Comparison of ENCODE assay signal across 12 cellular contexts in genomic region chr7:149202831-149203231, GRCh38. TPM values are rescaled to one million over a fixed set of nuclear protein-coding genes. Genes with fewer than 3 reads are reported as not detected.
DNase-seq lines count a peak whose midpoint lies in the region; ATAC-seq, FAIRE-seq and TF ChIP-seq lines count a peak whose summit lies in the region.
"Had no signal": no experiment of that assay in that cellular context is flagged by ENCODE, and none has a peak within 500 bp of the region (broad histone marks: within the 10 kb centered on the region; RNA-seq: fewer than 3 reads in every experiment).

No MANE protein-coding gene starts in this region.

- H3K27ac ChIP-seq in CD4-positive, alpha-beta T cell (ENCODE audit: low read depth, low read length) = no peak overlapping the region
- H3K27ac ChIP-seq in GM23248 (peak overlapping the region; percentile 72), astrocyte (ENCODE audit: low read depth, low read length) (no peak overlapping the region)
- H3K27ac ChIP-seq: WERI-Rb-1 had no signal

- H3K27me3 Mint-ChIP-seq in CD4-positive, alpha-beta T cell = no peaks in the 10 kb centered on the region
- H3K27me3 Mint-ChIP-seq in astrocyte (ENCODE audit: low read depth, unreplicated experiment) = no peaks in the 10 kb centered on the region
- no peaks in the 10 kb centered on the region for H3K27me3 Mint-ChIP-seq in nephron progenitor cell (ENCODE audit: low read depth, poor library complexity)
- H3K27me3 Mint-ChIP-seq: activated naive CD8-positive, alpha-beta T cell had no signal

- FAIRE-seq in astrocyte (lab: Jason Lieb, UNC) = no peak
- FAIRE-seq: G401.6 had no signal

- H3K4me3 ChIP-seq in GM23248 (no peak overlapping the region), astrocyte (ENCODE audit: insufficient read depth, low read depth, low read length) (no peak overlapping the region)

- DNase-seq in CD4-positive, alpha-beta T cell = no peak
- DNase-seq in GM23248 (peak; percentile 75), astrocyte (ENCODE audit: low read depth) (peak; percentile 55), nephron progenitor cell (no peak), H4 (ENCODE audit: low spot score) (no peak), SHP77 (lab: John Stamatoyannopoulos, UW) (no peak), inferior parietal cortex (ENCODE audit: extremely low spot score) (no peak)
- DNase-seq: NCI-H2171 treated with DMSO at 0.1 percent for 48 hours, SK-N-SH, WERI-Rb-1 had no signal

- 62 to 69% methylated on average over 6 of the region's 6 CpGs for whole genome bisulfite sequencing in GM23248 (ENCODE audit: low coverage in 1 of 2, low lambda C conversion rate in 2 of 2, missing lambda C conversion rate in 2 of 2), 2 experiments

- no peak overlapping the region for H3K27ac Mint-ChIP-seq in CD4-positive, alpha-beta T cell
- H3K27ac Mint-ChIP-seq in astrocyte (ENCODE audit: unreplicated experiment) (peak overlapping the region; percentile 70), nephron progenitor cell (peak overlapping the region; percentile 75)
- H3K27ac Mint-ChIP-seq: activated naive CD8-positive, alpha-beta T cell had no signal

- H2AFZ ChIP-seq in GM23248 (no peak overlapping the region), astrocyte (ENCODE audit: low read depth, low read length) (no peak overlapping the region)

- POLR2A ChIA-PET in CD4-positive, alpha-beta T cell (lab: Charles Lee) = no interaction called here

- TF ChIP-seq CTCF in CD4-positive, alpha-beta T cell (IDR thresholded peaks at IDR 0.05) = no peak
- TF ChIP-seq CTCF in astrocyte (IDR thresholded peaks at IDR 0.05; ENCODE audit: insufficient read depth, low read depth, low read length) (no peak), nephron progenitor cell (IDR thresholded peaks at IDR 0.05) (no peak)

- H4K20me1 ChIP-seq in GM23248 (ENCODE audit: insufficient read depth) (no peaks in the 10 kb centered on the region), astrocyte (ENCODE audit: insufficient read depth, low read length) (peaks cover 55% of the 10 kb centered on the region)

- H3K4me1 ChIP-seq in GM23248 (ENCODE audit: insufficient read depth) (peaks cover 11% of the 10 kb centered on the region), astrocyte (ENCODE audit: insufficient read depth, low read length) (peaks cover 25% of the 10 kb centered on the region)

- H3K9me3 Mint-ChIP-seq in CD4-positive, alpha-beta T cell = no peaks in the 10 kb centered on the region
- H3K9me3 Mint-ChIP-seq in astrocyte (ENCODE audit: unreplicated experiment) (peaks cover 2% of the 10 kb centered on the region), nephron progenitor cell (peaks cover 4% of the 10 kb centered on the region)

- H3K36me3 Mint-ChIP-seq in CD4-positive, alpha-beta T cell (ENCODE audit: low read depth) = peaks cover 87% of the 10 kb centered on the region
- H3K36me3 Mint-ChIP-seq in astrocyte (ENCODE audit: low read depth, unreplicated experiment) (peaks cover 49% of the 10 kb centered on the region), nephron progenitor cell (ENCODE audit: low read depth) (peaks cover 90% of the 10 kb centered on the region)

- CTCF ChIA-PET in CD4-positive, alpha-beta T cell (lab: Charles Lee) = no interaction called here

- H3K36me3 ChIP-seq in GM23248 (ENCODE audit: low read depth) (peaks cover 51% of the 10 kb centered on the region), astrocyte (ENCODE audit: insufficient read depth, low read length) (peaks cover 52% of the 10 kb centered on the region)

- peaks cover 16% of the 10 kb centered on the region for H3K4me1 Mint-ChIP-seq in CD4-positive, alpha-beta T cell (ENCODE audit: low read depth)
- peaks cover 47% of the 10 kb centered on the region for H3K4me1 Mint-ChIP-seq in astrocyte (ENCODE audit: low read depth, unreplicated experiment)
- H3K4me1 Mint-ChIP-seq in nephron progenitor cell = peaks cover 25% of the 10 kb centered on the region

- H3K79me2 ChIP-seq in GM23248 (ENCODE audit: insufficient read depth) = peaks cover 96% of the 10 kb centered on the region
- H3K79me2 ChIP-seq in astrocyte (ENCODE audit: insufficient read depth, low read length) = peaks cover 68% of the 10 kb centered on the region

- H3K4me3 Mint-ChIP-seq in CD4-positive, alpha-beta T cell = no peak overlapping the region
- H3K4me3 Mint-ChIP-seq in astrocyte (ENCODE audit: unreplicated experiment) (no peak overlapping the region), nephron progenitor cell (no peak overlapping the region)
- H3K4me3 Mint-ChIP-seq: activated naive CD8-positive, alpha-beta T cell had no signal

- ATAC-seq in CD4-positive, alpha-beta T cell (ENCODE audit: poor library complexity) = peak; percentile 34

- H3K9me3 ChIP-seq in CD4-positive, alpha-beta T cell (ENCODE audit: control insufficient read depth, low read length) = no peaks in the 10 kb centered on the region
- H3K9me3 ChIP-seq in GM23248 (ENCODE audit: low read depth) (no peaks in the 10 kb centered on the region), astrocyte (ENCODE audit: insufficient read depth, low read depth, low read length) (no peaks in the 10 kb centered on the region)
- H3K9me3 ChIP-seq: SK-N-SH had no signal

- H3K27me3 ChIP-seq in CD4-positive, alpha-beta T cell (ENCODE audit: control insufficient read depth, insufficient read depth, low read length) = no peaks in the 10 kb centered on the region
- H3K27me3 ChIP-seq in GM23248 (replicated peaks; ENCODE audit: insufficient read depth) = no peaks in the 10 kb centered on the region
- no peaks in the 10 kb centered on the region for H3K27me3 ChIP-seq in astrocyte (ENCODE audit: insufficient read depth, low read length)

- H3K9me2 ChIP-seq in GM23248 (ENCODE audit: insufficient read depth) = no peaks in the 10 kb centered on the region
- H3K9me2 ChIP-seq: SK-N-SH had no signal

- H3K4me2 ChIP-seq in GM23248 (ENCODE audit: unreplicated experiment) (peak overlapping the region; percentile 48), astrocyte (ENCODE audit: low read length) (no peak overlapping the region)
- H3K4me2 ChIP-seq: SK-N-SH had no signal

- peaks cover 14% of the 10 kb centered on the region; the same call in 1 of the 2 replicates for H3F3A ChIP-seq in GM23248 (ENCODE audit: insufficient read depth)

- H3K9ac ChIP-seq in GM23248 = peak overlapping the region; percentile 42
- H3K9ac ChIP-seq in astrocyte (ENCODE audit: low read length) = peak overlapping the region; percentile 3
- H3K9ac ChIP-seq: SK-N-SH had no signal

- intact Hi-C loops in CD4-positive, alpha-beta T cell (cut with DNase I, micrococcal nuclease) = no loop called here

- in situ Hi-C loops in GM23248 (cut with MboI) = no loop called here

RNA-seq across cellular contexts. Expression of gene ZNF282, which starts 7.5 kb away (rescaled TPM):
- total RNA-seq in CD4-positive, alpha-beta T cell = 10 to 100 TPM; 13.3 to 15.6 TPM
- 23.3 and 24.1 TPM in 2 replicates for total RNA-seq in GM23248 (2014; rRNA removed; shearing (Covaris generic))
- polyA plus RNA-seq in GM23248 (2016; fragmentation: Nextera tagmentation; extraction: Ambion mirVana) = 2.4 and 2.8 TPM in 2 replicates
- 26.9 and 28.1 TPM in 2 replicates for total RNA-seq in astrocyte
- total RNA-seq in H4 (2014; rRNA removed; shearing (Covaris generic)) = 7.4 and 17.7 TPM in 2 replicates

RNA-seq across cellular contexts. Expression of gene ZNF212, which starts 36.6 kb away (rescaled TPM):
- 10 to 100 TPM; 12.1 to 13.2 TPM for total RNA-seq in CD4-positive, alpha-beta T cell
- total RNA-seq in GM23248 (2014; rRNA removed; shearing (Covaris generic)) = 4.1 and 9.4 TPM in 2 replicates
- polyA plus RNA-seq in GM23248 (2016; fragmentation: Nextera tagmentation; extraction: Ambion mirVana) = 5.3 and 7.1 TPM in 2 replicates
- total RNA-seq in astrocyte = 8.2 and 8.7 TPM in 2 replicates
- total RNA-seq in H4 (2014; rRNA removed; shearing (Covaris generic)) = 2.2 and 4.2 TPM in 2 replicates

RNA-seq across cellular contexts. Expression of gene ZNF398, which starts 55.6 kb away (rescaled TPM):
- total RNA-seq in CD4-positive, alpha-beta T cell = 10 to 100 TPM; 14.0 to 15.0 TPM
- 8.1 and 12.5 TPM in 2 replicates for total RNA-seq in GM23248 (2014; rRNA removed; shearing (Covaris generic))
- polyA plus RNA-seq in GM23248 (2016; fragmentation: Nextera tagmentation; extraction: Ambion mirVana) = 6.7 and 7.1 TPM in 2 replicates
- total RNA-seq in astrocyte = 14.6 and 16.6 TPM in 2 replicates
- 6.6 and 9.9 TPM in 2 replicates for total RNA-seq in H4 (2014; rRNA removed; shearing (Covaris generic))

RNA-seq across cellular contexts. Expression of gene ZNF783, which starts 59.2 kb away (rescaled TPM):
- 10 to 100 TPM; 27.6 to 29.0 TPM for total RNA-seq in CD4-positive, alpha-beta T cell
- total RNA-seq in GM23248 (2014; rRNA removed; shearing (Covaris generic)) = 8.6 and 11.3 TPM in 2 replicates
- 3.5 and 3.6 TPM in 2 replicates for polyA plus RNA-seq in GM23248 (2016; fragmentation: Nextera tagmentation; extraction: Ambion mirVana)
- 10.6 and 11.2 TPM in 2 replicates for total RNA-seq in astrocyte
- total RNA-seq in H4 (2014; rRNA removed; shearing (Covaris generic)) = 0.60 and 0.99 TPM in 2 replicates

Comparison
In these comparisons a context has a peak if more than half of its experiments do, and no peak if none do; other contexts are left out.
1. DNase-seq: peak in GM23248 (single experiment) and astrocyte (single experiment); none in CD4-positive, alpha-beta T cell (0 of 10), nephron progenitor cell (single experiment), H4 (single experiment), SHP77 (0 of 2) and inferior parietal cortex (single experiment).